ENCODE assay signal across 8 cellular contexts in genomic region chr6:44925100-44925739, GRCh38.
DNase-seq lines count a peak whose midpoint lies in the region; ATAC-seq lines count a peak whose summit lies in the region.

No MANE protein-coding gene starts in this region.

- no peaks in the 10 kb centered on the region for H3K9me3 Mint-ChIP-seq in activated naive CD4-positive, alpha-beta T cell treated with anti-CD3 and anti-CD28 coated beads, Interleukin-2, amount 10 ng/mL, durations not matched to agents 7 days and 5 days
- peaks cover 6% of the 10 kb centered on the region for H3K9me3 Mint-ChIP-seq in central memory CD8-positive, alpha-beta T cell
- H3K9me3 Mint-ChIP-seq in stimulated activated effector memory CD8-positive, alpha-beta T cell treated with anti-CD3 and anti-CD28 coated beads, Interleukin-12 subunit alpha, Interleukin-12 subunit beta, amount 100 ng/mL, for 72 hours: peaks cover 3% of the 10 kb centered on the region

- DNase-seq in activated naive CD4-positive, alpha-beta T cell treated with anti-CD3 and anti-CD28 coated beads, Interleukin-2, amount 10 ng/mL, durations not matched to agents 7 days and 5 days: peak; percentile 27
- no peak for DNase-seq in activated naive CD4-positive, alpha-beta T cell treated with anti-CD3 and anti-CD28 coated beads, Interleukin-2, amount 50 U/mL, for 16 hours
- DNase-seq in NCI-H748 (lab: John Stamatoyannopoulos, UW; ENCODE audit: unreplicated experiment): peak; percentile 98
- peak in 1 of 2 donors; percentile 62 for DNase-seq in central memory CD8-positive, alpha-beta T cell (ENCODE audit: low spot score in 2 of 2)
- no peak for DNase-seq in stimulated activated effector memory CD8-positive, alpha-beta T cell treated with anti-CD3 and anti-CD28 coated beads, Interleukin-12 subunit alpha, Interleukin-12 subunit beta, amount 100 ng/mL, for 72 hours (ENCODE audit: low spot score in 2 of 2)
- no peak for DNase-seq in ureter (ENCODE audit: low spot score)

- peak; percentile 85 for ATAC-seq in central memory CD8-positive, alpha-beta T cell (replicated peaks; ENCODE audit: extremely low read depth, poor library complexity, severe bottlenecking)
- peak; percentile 93 for ATAC-seq in stimulated activated effector memory CD8-positive, alpha-beta T cell treated with anti-CD3 and anti-CD28 coated beads, Interleukin-12 subunit alpha, Interleukin-12 subunit beta, amount 100 ng/mL, for 72 hours
- no peak for ATAC-seq in GM21723 (IDR thresholded peaks at IDR 0.05; ENCODE audit: unreplicated experiment)
- no peak for ATAC-seq in GM21786 (IDR thresholded peaks at IDR 0.05; ENCODE audit: unreplicated experiment)

- peaks cover 50% of the 10 kb centered on the region for H3K4me1 Mint-ChIP-seq in activated naive CD4-positive, alpha-beta T cell treated with anti-CD3 and anti-CD28 coated beads, Interleukin-2, amount 10 ng/mL, durations not matched to agents 7 days and 5 days
- peaks cover 44% of the 10 kb centered on the region for H3K4me1 Mint-ChIP-seq in central memory CD8-positive, alpha-beta T cell
- peaks cover 40% of the 10 kb centered on the region for H3K4me1 Mint-ChIP-seq in stimulated activated effector memory CD8-positive, alpha-beta T cell treated with anti-CD3 and anti-CD28 coated beads, Interleukin-12 subunit alpha, Interleukin-12 subunit beta, amount 100 ng/mL, for 72 hours

- CTCF ChIA-PET in activated naive CD4-positive, alpha-beta T cell treated with anti-CD3 and anti-CD28 coated beads, Interleukin-2, amount 10 ng/mL, durations not matched to agents 7 days and 5 days (lab: Charles Lee): no interaction called here

- H3K27ac Mint-ChIP-seq in activated naive CD4-positive, alpha-beta T cell treated with anti-CD3 and anti-CD28 coated beads, Interleukin-2, amount 10 ng/mL, durations not matched to agents 7 days and 5 days: peak overlapping the region; percentile 47
- H3K27ac Mint-ChIP-seq in central memory CD8-positive, alpha-beta T cell (ENCODE audit: low read depth): peak overlapping the region; percentile 98
- peak overlapping the region; percentile 70 for H3K27ac Mint-ChIP-seq in stimulated activated effector memory CD8-positive, alpha-beta T cell treated with anti-CD3 and anti-CD28 coated beads, Interleukin-12 subunit alpha, Interleukin-12 subunit beta, amount 100 ng/mL, for 72 hours

- H3K4me3 Mint-ChIP-seq in activated naive CD4-positive, alpha-beta T cell treated with anti-CD3 and anti-CD28 coated beads, Interleukin-2, amount 10 ng/mL, durations not matched to agents 7 days and 5 days: no peak overlapping the region
- H3K4me3 Mint-ChIP-seq in central memory CD8-positive, alpha-beta T cell: peak overlapping the region; percentile 33
- H3K4me3 Mint-ChIP-seq in stimulated activated effector memory CD8-positive, alpha-beta T cell treated with anti-CD3 and anti-CD28 coated beads, Interleukin-12 subunit alpha, Interleukin-12 subunit beta, amount 100 ng/mL, for 72 hours: peak overlapping the region; percentile 10

- H3K27me3 Mint-ChIP-seq in activated naive CD4-positive, alpha-beta T cell treated with anti-CD3 and anti-CD28 coated beads, Interleukin-2, amount 10 ng/mL, durations not matched to agents 7 days and 5 days: no peaks in the 10 kb centered on the region
- no peaks in the 10 kb centered on the region for H3K27me3 Mint-ChIP-seq in central memory CD8-positive, alpha-beta T cell

- peaks cover 17% of the 10 kb centered on the region for H3K36me3 Mint-ChIP-seq in activated naive CD4-positive, alpha-beta T cell treated with anti-CD3 and anti-CD28 coated beads, Interleukin-2, amount 10 ng/mL, durations not matched to agents 7 days and 5 days
- peaks cover 10% of the 10 kb centered on the region for H3K36me3 Mint-ChIP-seq in central memory CD8-positive, alpha-beta T cell (ENCODE audit: insufficient read depth)
- H3K36me3 Mint-ChIP-seq in stimulated activated effector memory CD8-positive, alpha-beta T cell treated with anti-CD3 and anti-CD28 coated beads, Interleukin-12 subunit alpha, Interleukin-12 subunit beta, amount 100 ng/mL, for 72 hours: no peaks in the 10 kb centered on the region

Comparison
In these comparisons a context has a peak if more than half of its experiments do, and no peak if none do; other contexts are left out.
1. DNase-seq: peak in activated naive CD4-positive, alpha-beta T cell treated with anti-CD3 and anti-CD28 coated beads, Interleukin-2, amount 10 ng/mL, durations not matched to agents 7 days and 5 days (single experiment) and NCI-H748 (single experiment); none in activated naive CD4-positive, alpha-beta T cell treated with anti-CD3 and anti-CD28 coated beads, Interleukin-2, amount 50 U/mL, for 16 hours (single experiment), stimulated activated effector memory CD8-positive, alpha-beta T cell treated with anti-CD3 and anti-CD28 coated beads, Interleukin-12 subunit alpha, Interleukin-12 subunit beta, amount 100 ng/mL, for 72 hours (0 of 2) and ureter (single experiment).
2. H3K27ac Mint-ChIP-seq: peak in every context shown above with its lines; median percentile 98 in central memory CD8-positive, alpha-beta T cell; 70 in stimulated activated effector memory CD8-positive, alpha-beta T cell treated with anti-CD3 and anti-CD28 coated beads, Interleukin-12 subunit alpha, Interleukin-12 subunit beta, amount 100 ng/mL, for 72 hours; 47 in activated naive CD4-positive, alpha-beta T cell treated with anti-CD3 and anti-CD28 coated beads, Interleukin-2, amount 10 ng/mL, durations not matched to agents 7 days and 5 days.
3. ATAC-seq: peak in central memory CD8-positive, alpha-beta T cell (single experiment) and stimulated activated effector memory CD8-positive, alpha-beta T cell treated with anti-CD3 and anti-CD28 coated beads, Interleukin-12 subunit alpha, Interleukin-12 subunit beta, amount 100 ng/mL, for 72 hours (single experiment); none in GM21723 (single experiment) and GM21786 (single experiment).